Comparison of ENCODE assay signal across 1 cellular context in the genomic region with DNA sequence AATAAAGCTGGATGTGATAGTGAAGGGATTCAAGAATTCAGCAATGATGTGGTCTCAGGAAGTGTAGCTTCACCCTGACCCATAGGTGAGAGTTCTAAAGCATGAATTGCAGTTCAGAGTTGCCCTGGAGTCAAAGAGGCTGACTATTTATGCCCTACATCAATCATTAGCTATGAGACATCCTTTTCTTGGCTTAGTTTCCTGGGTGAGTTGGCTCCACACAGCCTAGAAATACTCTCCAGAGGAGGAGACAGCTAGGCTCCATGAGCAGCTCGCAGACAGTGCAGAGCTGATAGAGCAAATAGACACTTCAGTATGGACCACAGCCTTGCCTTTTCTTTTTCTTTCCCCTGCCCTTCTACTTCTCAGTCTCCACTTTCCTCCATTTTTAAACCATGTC.
TF ChIP-seq lines count a peak whose summit lies in the region.

No MANE protein-coding gene starts in this region.

TF ChIP-seq in GM23338, 12 proteins besides CTCF, POLR2A, EP300 and RAD21 (continued from another document):
- TF ChIP-seq ZNF331 (CRISPR knock-in tag; IDR thresholded peaks at IDR 0.05; ENCODE audit: low read depth), result no peak
- TF ChIP-seq REST (IDR thresholded peaks at IDR 0.05; ENCODE audit: unreplicated experiment), result no peak
- TF ChIP-seq POLR2AphosphoS5 (IDR thresholded peaks at IDR 0.05; ENCODE audit: low read depth), result no peak
- TF ChIP-seq JUNB (IDR thresholded peaks at IDR 0.05; ENCODE audit: unreplicated experiment), result no peak
- TF ChIP-seq, protein P1, sequence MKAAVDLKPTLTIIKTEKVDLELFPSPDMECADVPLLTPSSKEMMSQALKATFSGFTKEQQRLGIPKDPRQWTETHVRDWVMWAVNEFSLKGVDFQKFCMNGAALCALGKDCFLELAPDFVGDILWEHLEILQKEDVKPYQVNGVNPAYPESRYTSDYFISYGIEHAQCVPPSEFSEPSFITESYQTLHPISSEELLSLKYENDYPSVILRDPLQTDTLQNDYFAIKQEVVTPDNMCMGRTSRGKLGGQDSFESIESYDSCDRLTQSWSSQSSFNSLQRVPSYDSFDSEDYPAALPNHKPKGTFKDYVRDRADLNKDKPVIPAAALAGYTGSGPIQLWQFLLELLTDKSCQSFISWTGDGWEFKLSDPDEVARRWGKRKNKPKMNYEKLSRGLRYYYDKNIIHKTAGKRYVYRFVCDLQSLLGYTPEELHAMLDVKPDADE (IDR thresholded peaks at IDR 0.05), result no peak
